In the genomic region with DNA sequence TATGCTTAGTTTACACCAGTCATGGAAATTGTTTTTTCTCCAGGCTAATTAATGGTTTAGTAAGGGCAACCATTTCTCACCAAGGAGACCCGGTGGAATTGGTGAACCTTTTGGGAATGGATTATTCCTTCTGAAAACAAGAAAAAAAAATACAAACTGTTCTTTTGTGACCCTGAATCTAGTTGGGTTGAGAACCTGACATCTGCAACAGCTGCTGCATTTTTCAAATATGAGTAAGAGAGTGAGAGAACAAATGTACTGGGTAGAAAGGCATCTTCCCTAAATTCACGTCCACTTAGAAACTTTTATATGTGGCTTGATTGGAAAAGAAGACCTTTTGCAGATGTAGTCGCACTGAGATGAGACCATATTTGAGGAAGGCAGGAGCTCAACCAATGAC, we compare ENCODE assay signal across 13 cellular contexts.
A peak's percentile ranks its signal among the peaks of the same experiment; 100 is the strongest.
DNase-seq lines count a peak whose midpoint lies in the region; ATAC-seq lines count a peak whose summit lies in the region.
"Had no signal": no experiment of that assay in that cellular context is flagged by ENCODE, and none has a peak within 500 bp of the region (broad histone marks: within the 10 kb centered on the region; RNA-seq: fewer than 3 reads in every experiment).

No MANE protein-coding gene starts in this region.

- DNase-seq in HCEC 1CT (peak; percentile 35), brain pericyte (ENCODE audit: low read depth, low spot score) (peak; percentile 20), myocyte (ENCODE audit: low read depth) (peak; percentile 79), skeletal muscle cell (ENCODE audit: low read depth) (peak; percentile 13), GF-D8 (lab: John Stamatoyannopoulos, UW) (no peak), midbrain (lab: John Stamatoyannopoulos, UW) (no peak)
- no peak for DNase-seq in stimulated activated CD4-positive, alpha-beta T cell treated with anti-CD3 and anti-CD28 coated beads, Interleukin-12 subunit alpha, Interleukin-12 subunit beta, amount 100 ng/mL, for 4 hours
- DNase-seq: CD4-positive, alpha-beta memory T cell; DMS79 treated with DMSO at 0.1 percent for 48 hours had no signal

- H3K4me3 ChIP-seq in skeletal muscle cell (ENCODE audit: low read depth, low read length) = no peak overlapping the region
- H3K4me3 ChIP-seq: A549, BLaER1, HAP-1 had no signal

- ATAC-seq in HG03571 (IDR thresholded peaks at IDR 0.05; ENCODE audit: unreplicated experiment) = no peak
- ATAC-seq: A549 had no signal

Comparison
In these comparisons a context has a peak if more than half of its experiments do, and no peak if none do; other contexts are left out.
1. DNase-seq: peak in HCEC 1CT (single experiment), brain pericyte (single experiment), myocyte (single experiment) and skeletal muscle cell (single experiment); none in GF-D8 (single experiment), stimulated activated CD4-positive, alpha-beta T cell treated with anti-CD3 and anti-CD28 coated beads, Interleukin-12 subunit alpha, Interleukin-12 subunit beta, amount 100 ng/mL, for 4 hours (single experiment) and midbrain (single experiment).